ENCODE assay signal across 10 cellular contexts in genomic region chr3:101675709-101676218, GRCh38. TPM values are rescaled to one million over a fixed set of nuclear protein-coding genes. Genes with fewer than 3 reads are reported as not detected.
DNase-seq lines count a peak whose midpoint lies in the region; ATAC-seq, FAIRE-seq and TF ChIP-seq lines count a peak whose summit lies in the region.
"Had no signal": no experiment of that assay in that cellular context is flagged by ENCODE, and none has a peak within 500 bp of the region (broad histone marks: within the 10 kb centered on the region; RNA-seq: fewer than 3 reads in every experiment).

No MANE protein-coding gene starts in this region.

- TF ChIP-seq EP300 in GM12878 (IDR thresholded peaks at IDR 0.05; ENCODE audit: borderline replicate concordance in 1 of 2, control insufficient read depth in 1 of 2, low read depth in 2 of 2, low read length in 2 of 2) = no peak

- H3K79me2 ChIP-seq in GM12878 (ENCODE audit: control insufficient read depth, insufficient read depth, low read length) = peaks cover 50% of the 10 kb centered on the region

- H3K4me3 ChIP-seq in GM12878 (peak overlapping the region; percentile 67), thyroid gland (replicated peaks in 1 of 3) (peak overlapping the region; percentile 40 to 93 (median 81))

- intact Hi-C loops in GM12878 (cut with micrococcal nuclease; ENCODE audit: unreplicated experiment) = loop anchor here (2.0 to 5.0 kb wide), 3 partner anchors 49 to 267 kb away; partner anchors contain the start of genes CEP97 and SENP7
- intact Hi-C loops in left colon (cut with DNase I, micrococcal nuclease) = loop anchor here in 1 of 2 donors (10.0 kb wide), 1 partner anchor 101 kb away; the partner anchor contains the start of gene PCNP
- intact Hi-C loops in thyroid gland (cut with DNase I) = loop anchor here (5.0 kb wide), 1 partner anchor 103 kb away; the partner anchor contains the start of gene PCNP

- H3K4me2 ChIP-seq in GM12878 (ENCODE audit: control insufficient read depth, insufficient read depth) = peak overlapping the region; percentile 76

- no peaks in the 10 kb centered on the region for H3K4me1 ChIP-seq in GM12878 (ENCODE audit: control insufficient read depth, insufficient read depth, low read length)
- H3K4me1 ChIP-seq in thyroid gland = peaks cover 10 to 18% of the 10 kb centered on the region in 2 donors

- no peaks in the 10 kb centered on the region for H3K27me3 Mint-ChIP-seq in T-helper 1 cell treated with Interleukin-12 subunit alpha and Interleukin-12 subunit beta and Interleukin-4 antibody, amounts not matched to agents 30 μg/mL and 1 μg/mL, for 36 hours (ENCODE audit: low read depth)

- BruUV-seq in GM12878 (replicated peaks; lab: Mats Ljungman, UMichigan) = no TSS peak

- no peak for FAIRE-seq in GM12878 (lab: Jason Lieb, UNC)
- FAIRE-seq: A204.1, RCC 7860 had no signal

- H3K27me3 ChIP-seq in GM12878 (replicated peaks in 1 of 2; ENCODE audit: control insufficient read depth in 2 of 2, insufficient read depth in 2 of 2, low read length in 1 of 2) = no peaks in the 10 kb centered on the region
- H3K27me3 ChIP-seq in thyroid gland = no peaks in the 10 kb centered on the region

- peak overlapping the region; percentile 94 for H3K4me3 Mint-ChIP-seq in T-helper 1 cell treated with Interleukin-12 subunit alpha and Interleukin-12 subunit beta and Interleukin-4 antibody, amounts not matched to agents 30 μg/mL and 1 μg/mL, for 36 hours

- peak overlapping the region; percentile 46 for H3K9ac ChIP-seq in GM12878 (ENCODE audit: control insufficient read depth, insufficient read depth, low read length)

- H3K4me1 Mint-ChIP-seq in T-helper 1 cell treated with Interleukin-12 subunit alpha and Interleukin-12 subunit beta and Interleukin-4 antibody, amounts not matched to agents 30 μg/mL and 1 μg/mL, for 36 hours (ENCODE audit: low read depth) = peaks cover 41% of the 10 kb centered on the region

- TF ChIP-seq CTCF in GM12878 (IDR thresholded peaks at IDR 0.05 in 2 of 3, conservative IDR thresholded peaks at IDR 0.05 in 1 of 3; ENCODE audit: control insufficient read depth in 2 of 3, extremely low read depth in 1 of 3, insufficient read depth in 1 of 3, low read depth in 3 of 3, low read length in 3 of 3) (no peak), thyroid gland (IDR thresholded peaks at IDR 0.05) (no peak), omental fat pad (IDR thresholded peaks at IDR 0.05) (no peak)

- TF ChIP-seq POLR2A in GM12878 (IDR thresholded peaks at IDR 0.05; ENCODE audit: low read depth, low read length) (no peak), thyroid gland (IDR thresholded peaks at IDR 0.05) (no peak)

- H3K27ac Mint-ChIP-seq in T-helper 1 cell treated with Interleukin-12 subunit alpha and Interleukin-12 subunit beta and Interleukin-4 antibody, amounts not matched to agents 30 μg/mL and 1 μg/mL, for 36 hours = peak overlapping the region; percentile 95

- POLR2A ChIA-PET in GM12878 (lab: Charles Lee) = interaction anchor here (0.7 to 4.9 kb wide), 7 partner anchors 10 to 1179 kb away, joined by 3 to 46 read pairs (median 4); partner anchors contain the start of genes CEP97, PCNP, RPL24 and TRMT10C

- ATAC-seq in GM12878 (no peak), left colon (no peak), HG02981 (IDR thresholded peaks at IDR 0.05; ENCODE audit: unreplicated experiment) (no peak), omental fat pad (ENCODE audit: low FRiP score) (no peak)

- H3K36me3 ChIP-seq in GM12878 (ENCODE audit: control insufficient read depth in 2 of 2, insufficient read depth in 2 of 2, low read length in 1 of 2) = peaks cover 2 to 12% of the 10 kb centered on the region in 2 experiments; a peak in 3 of 4 replicates
- H3K36me3 ChIP-seq in thyroid gland = peaks cover 10 to 16% of the 10 kb centered on the region in 2 donors

- H3K9me3 ChIP-seq in GM12878 (replicated peaks; ENCODE audit: control insufficient read depth, insufficient read depth, low read length) = no peaks in the 10 kb centered on the region
- H3K9me3 ChIP-seq in thyroid gland = no peaks in the 10 kb centered on the region

- DNase-seq in T-helper 1 cell (no peak), GM12878 (ENCODE audit: low read depth, low spot score) (no peak), left colon (peak; percentile 53 to 61), thyroid gland (peak; percentile 20 to 46), omental fat pad (ENCODE audit: low spot score) (no peak)
- no peak for DNase-seq in stimulated activated CD4-positive, alpha-beta T cell treated with anti-CD3 and anti-CD28 coated beads, Interleukin-2, amount 100 ng/mL, for 48 hours

- H4K20me1 ChIP-seq in GM12878 (ENCODE audit: control insufficient read depth, insufficient read depth) = no peaks in the 10 kb centered on the region

- 5% methylated on average over 27 of the region's 27 CpGs for WGBS in GM12878 (ENCODE audit: insufficient coverage, insufficient replicate concordance, low lambda C conversion rate, missing lambda C conversion rate)
- 12 to 15% methylated on average over 27 of the region's 27 CpGs for WGBS in thyroid gland, 2 donors

- in situ Hi-C loops in GM12878 (cut with MboI) = no loop called here

- peaks cover 32% of the 10 kb centered on the region for H3K36me3 Mint-ChIP-seq in T-helper 1 cell treated with Interleukin-12 subunit alpha and Interleukin-12 subunit beta and Interleukin-4 antibody, amounts not matched to agents 30 μg/mL and 1 μg/mL, for 36 hours (ENCODE audit: low read depth)

- CTCF ChIA-PET in GM12878 (lab: Yijun Ruan, JAX) = interaction anchor here (0.7 to 2.4 kb wide), 4 partner anchors 9 to 102 kb away, joined by 3 to 13 read pairs (median 5); partner anchors contain the start of gene PCNP

- H3K9me3 Mint-ChIP-seq in T-helper 1 cell treated with Interleukin-12 subunit alpha and Interleukin-12 subunit beta and Interleukin-4 antibody, amounts not matched to agents 30 μg/mL and 1 μg/mL, for 36 hours = no peaks in the 10 kb centered on the region

- peak overlapping the region; percentile 4; the same call in 1 of the 2 replicates for H3K27ac ChIP-seq in GM12878 (ENCODE audit: control insufficient read depth, insufficient read depth)
- peak overlapping the region in 2 of 3 donors; percentile 97 to 98 for H3K27ac ChIP-seq in thyroid gland

- no peak overlapping the region for H2AFZ ChIP-seq in GM12878 (ENCODE audit: control insufficient read depth, low read depth, low read length)

- SMC1A ChIA-PET in GM12878 (lab: Charles Lee; ENCODE audit: uncharacterized antibody, unreplicated experiment) = interaction anchor here (0.6 to 2.5 kb wide), 4 partner anchors 11 to 103 kb away, joined by 3 to 11 read pairs (median 3); no protein-coding TSS in a partner anchor

- no peak for TF ChIP-seq RAD21 in GM12878 (IDR thresholded peaks at IDR 0.05; ENCODE audit: insufficient read depth, low read depth, low read length)

- RAD21 ChIA-PET in GM12878 (lab: Charles Lee; ENCODE audit: unreplicated experiment) = interaction anchor here (1.3 to 2.2 kb wide), 3 partner anchors 49 to 549 kb away, joined by 4 to 10 read pairs (median 7); partner anchors contain the start of genes CEP97 and PCNP

RNA-seq across cellular contexts. Expression of gene ZBTB11, which starts 1.2 kb away (rescaled TPM):
- 64.9 and 66.7 TPM in 2 replicates for total RNA-seq in GM12878 (2013; cell fraction: nucleolus; rRNA removed)
- 23.8 and 28.4 TPM in 2 replicates for total RNA-seq in GM12878 (2014; rRNA removed)
- total RNA-seq in GM12878 (2014; rRNA removed; fragmentation: Illumina TruSeq; extraction: Trizol) = 25.7 and 26.4 TPM in 2 replicates
- total RNA-seq in GM12878 (2021) = 19.2 and 19.7 TPM in 2 replicates
- polyA plus RNA-seq in GM12878 (2011; ENCODE audit: low read depth) = 5.4 TPM
- 21.4 and 31.9 TPM in 2 replicates for polyA plus RNA-seq in GM12878 (2011; rRNA removed)
- polyA plus RNA-seq in GM12878 (2011; cell fraction: cytosol; rRNA removed) = 6.4 and 7.6 TPM in 2 replicates
- 16.2 and 20.1 TPM in 2 replicates for polyA plus RNA-seq in GM12878 (2011; cell fraction: nucleus; rRNA removed)
- polyA plus RNA-seq in GM12878 (2012) = 8.6 and 11.0 TPM in 2 replicates
- polyA plus RNA-seq in GM12878 (2014; fragmentation: Illumina TruSeq; extraction: Trizol) = 20.5 and 25.5 TPM in 2 replicates
- 1 to 10 TPM; 3.5 to 5.0 TPM for polyA plus RNA-seq in GM12878 (2014; fragmentation: Nextera tagmentation; extraction: Ambion mirVana)
- 14.3 and 15.0 TPM in 2 replicates for polyA plus RNA-seq in GM12878 (2014; rRNA removed)
- 10 to 100 TPM; 14.6 to 16.3 TPM for polyA plus RNA-seq in GM12878 (2016; fragmentation: Nextera tagmentation; extraction: Ambion mirVana)
- 22.4 and 28.2 TPM in 2 replicates for polyA minus RNA-seq in GM12878 (2011; rRNA and poly(A)+ RNA removed)
- polyA minus RNA-seq in GM12878 (2011; cell fraction: cytosol; rRNA and poly(A)+ RNA removed) = 15.4 and 15.6 TPM in 2 replicates
- 21.2 and 35.5 TPM in 2 replicates for polyA minus RNA-seq in GM12878 (2011; cell fraction: nucleus; rRNA and poly(A)+ RNA removed)
- 10 to 100 TPM; 11.5 to 13.2 TPM for total RNA-seq in left colon
- total RNA-seq in thyroid gland = 10 to 100 TPM; 28.0 to 43.6 (median 35.9) TPM
- 10 to 100 TPM; 20.8 to 40.2 (median 23.6) TPM for total RNA-seq in omental fat pad

RNA-seq across cellular contexts. Expression of gene RPL24, which starts 10.8 kb away (rescaled TPM):
- 234 and 239 TPM in 2 replicates for total RNA-seq in GM12878 (2013; cell fraction: nucleolus; rRNA removed)
- total RNA-seq in GM12878 (2014; rRNA removed) (2,238 and 2,984 TPM in 2 replicates), GM12878 (2014; rRNA removed; fragmentation: Illumina TruSeq; extraction: Trizol) (2,534 and 2,672 TPM in 2 replicates), GM12878 (2021) (1,732 and 1,820 TPM in 2 replicates), left colon (100 to 1,000 TPM; 718 to 735 TPM), thyroid gland (1,000 to 10,000 TPM in 3 of 4 donors, 100 to 1,000 TPM in 1; 958 to 1,885 (median 1,354) TPM), omental fat pad (1,000 to 10,000 TPM in 3 of 4 donors, 100 to 1,000 TPM in 1; 998 to 1,447 (median 1,310) TPM)
- 1,487 TPM for polyA plus RNA-seq in GM12878 (2011; ENCODE audit: low read depth)
- polyA plus RNA-seq in GM12878 (2011; rRNA removed) (2,067 and 2,200 TPM in 2 replicates), GM12878 (2014; fragmentation: Illumina TruSeq; extraction: Trizol) (2,624 and 3,096 TPM in 2 replicates), GM12878 (2014; fragmentation: Nextera tagmentation; extraction: Ambion mirVana) (1,000 to 10,000 TPM; 1,682 to 2,114 TPM), GM12878 (2014; rRNA removed) (4,115 and 6,051 TPM in 2 replicates), GM12878 (2016; fragmentation: Nextera tagmentation; extraction: Ambion mirVana) (100 to 1,000 TPM; 898 to 965 TPM)
- 988 and 1,251 TPM in 2 replicates for polyA plus RNA-seq in GM12878 (2011; cell fraction: cytosol; rRNA removed)
- polyA plus RNA-seq in GM12878 (2011; cell fraction: nucleus; rRNA removed) = 683 and 939 TPM in 2 replicates
- polyA plus RNA-seq in GM12878 (2012) = 2,416 and 3,110 TPM in 2 replicates
- 372 and 616 TPM in 2 replicates for polyA minus RNA-seq in GM12878 (2011; rRNA and poly(A)+ RNA removed)
- 198 and 199 TPM in 2 replicates for polyA minus RNA-seq in GM12878 (2011; cell fraction: cytosol; rRNA and poly(A)+ RNA removed)
- polyA minus RNA-seq in GM12878 (2011; cell fraction: nucleus; rRNA and poly(A)+ RNA removed) = 168 and 254 TPM in 2 replicates

RNA-seq across cellular contexts. Expression of gene CEP97, which starts 48.6 kb away (rescaled TPM):
- 25.0 and 28.7 TPM in 2 replicates for total RNA-seq in GM12878 (2013; cell fraction: nucleolus; rRNA removed)
- total RNA-seq in GM12878 (2014; rRNA removed) = 9.4 and 10.1 TPM in 2 replicates
- total RNA-seq in GM12878 (2014; rRNA removed; fragmentation: Illumina TruSeq; extraction: Trizol) = 13.7 and 14.0 TPM in 2 replicates
- 11.5 and 11.7 TPM in 2 replicates for total RNA-seq in GM12878 (2021)
- 2.3 TPM for polyA plus RNA-seq in GM12878 (2011; ENCODE audit: low read depth)
- 2.7 and 5.8 TPM in 2 replicates for polyA plus RNA-seq in GM12878 (2011; rRNA removed)
- 1.4 and 2.1 TPM in 2 replicates for polyA plus RNA-seq in GM12878 (2011; cell fraction: cytosol; rRNA removed)
- polyA plus RNA-seq in GM12878 (2011; cell fraction: nucleus; rRNA removed) = 2.2 and 5.1 TPM in 2 replicates
- 2.9 and 3.1 TPM in 2 replicates for polyA plus RNA-seq in GM12878 (2012)
- 6.2 and 6.7 TPM in 2 replicates for polyA plus RNA-seq in GM12878 (2014; fragmentation: Illumina TruSeq; extraction: Trizol)
- 1 to 10 TPM; 1.9 to 4.3 TPM for polyA plus RNA-seq in GM12878 (2014; fragmentation: Nextera tagmentation; extraction: Ambion mirVana)
- polyA plus RNA-seq in GM12878 (2014; rRNA removed) = 2.9 and 3.4 TPM in 2 replicates
- 1 to 10 TPM; 5.4 to 6.5 TPM for polyA plus RNA-seq in GM12878 (2016; fragmentation: Nextera tagmentation; extraction: Ambion mirVana)
- polyA minus RNA-seq in GM12878 (2011; rRNA and poly(A)+ RNA removed) = 6.4 and 10.5 TPM in 2 replicates
- 3.5 and 3.8 TPM in 2 replicates for polyA minus RNA-seq in GM12878 (2011; cell fraction: cytosol; rRNA and poly(A)+ RNA removed)
- 4.2 and 4.8 TPM in 2 replicates for polyA minus RNA-seq in GM12878 (2011; cell fraction: nucleus; rRNA and poly(A)+ RNA removed)
- 1 to 10 TPM; 4.3 to 5.1 TPM for total RNA-seq in left colon
- 10 to 100 TPM in 1 of 4 donors, 1 to 10 TPM in 3; 7.3 to 13.3 (median 8.2) TPM for total RNA-seq in thyroid gland
- total RNA-seq in omental fat pad = 10 to 100 TPM in 1 of 4 donors, 1 to 10 TPM in 3; 5.0 to 10.2 (median 5.3) TPM

Comparison
In these comparisons a context has a peak if more than half of its experiments do, and no peak if none do; other contexts are left out.
1. DNase-seq: peak in left colon (2 of 2) and thyroid gland (2 of 2); none in T-helper 1 cell (0 of 5), GM12878 (single experiment), stimulated activated CD4-positive, alpha-beta T cell treated with anti-CD3 and anti-CD28 coated beads, Interleukin-2, amount 100 ng/mL, for 48 hours (0 of 2) and omental fat pad (single experiment).